In the genomic region with DNA sequence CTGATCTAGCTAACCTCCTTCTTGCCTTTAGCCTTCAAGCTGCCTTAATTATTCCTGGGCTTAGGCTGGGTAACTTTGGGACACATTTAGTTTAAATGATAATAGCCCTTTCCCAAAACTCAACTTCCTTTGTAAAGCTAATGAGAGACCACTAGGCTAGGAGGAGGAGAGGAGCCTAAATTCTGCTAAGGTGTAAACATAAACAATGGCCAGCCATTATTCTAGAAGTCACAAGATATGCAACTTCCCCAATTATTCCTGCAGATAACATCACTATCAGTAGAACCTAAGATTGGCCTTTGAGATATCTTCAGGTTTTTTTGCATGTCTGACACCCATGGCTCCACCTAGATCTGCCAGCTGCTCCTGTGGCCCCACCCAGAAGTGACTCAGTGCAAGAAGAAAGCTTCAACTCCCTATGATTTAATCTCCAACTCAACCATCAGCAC, we compare ENCODE assay signal across 24 cellular contexts.
DNase-seq lines count a peak whose midpoint lies in the region; ATAC-seq and TF ChIP-seq lines count a peak whose summit lies in the region.
"Had no signal": no experiment of that assay in that cellular context is flagged by ENCODE, and none has a peak within 500 bp of the region (broad histone marks: within the 10 kb centered on the region; RNA-seq: fewer than 3 reads in every experiment).

No MANE protein-coding gene starts in this region.

- H3K27ac Mint-ChIP-seq in glutamatergic neuron (ENCODE audit: unreplicated experiment): no peak overlapping the region
- H3K27ac Mint-ChIP-seq: activated naive CD4-positive, alpha-beta T cell treated with anti-CD3 and anti-CD28 coated beads, Interleukin-2, amount 50 U/mL, for 24 hours; activated T-helper 1 cell treated with anti-CD3 and anti-CD28 coated beads, Interleukin-12 subunit alpha, Interleukin-12 subunit beta, Interleukin-2, Interleukin-4 antibody, amounts not matched to agents 30 ng/mL and 10 ng/mL and 1 ng/mL, durations not matched to agents 14 hours and 24 hours and 36 hours; stimulated activated naive CD8-positive, alpha-beta T cell treated with anti-CD3 and anti-CD28 coated beads, Interleukin-15, Interleukin-2, amounts not matched to agents 100 ng/mL and 50 ng/mL, for 24 hours; T-helper 2 cell treated with Interferon-gamma antibody and Interleukin-4, amounts not matched to agents 5 μg/mL and 100 μg/mL, for 36 hours had no signal

- H3K27ac ChIP-seq in HUES48 (ENCODE audit: low read depth, low read length) (peak overlapping the region; percentile 91), mesendoderm (ENCODE audit: low read depth, low read length) (peak overlapping the region; percentile 99)
- H3K27ac ChIP-seq: BLaER1, tibial artery, WERI-Rb-1 had no signal

- no peak for TF ChIP-seq CTCF in epithelial cell of esophagus (IDR thresholded peaks at IDR 0.05; ENCODE audit: insufficient read depth, low read depth, low read length, missing control alignments)
- no peak for TF ChIP-seq CTCF in glutamatergic neuron (IDR thresholded peaks at IDR 0.05; ENCODE audit: partially characterized antibody, unreplicated experiment)

- H3K56ac ChIP-seq in mesendoderm (ENCODE audit: low read length): peak overlapping the region; percentile 89

- H3K9me3 ChIP-seq in HUES48 (ENCODE audit: control insufficient read depth, insufficient read depth, low read length): peaks cover 24% of the 10 kb centered on the region
- H3K9me3 ChIP-seq: heart right ventricle, mucosa of descending colon, ovary, right atrium auricular region, tibial artery had no signal

- H3K36me3 ChIP-seq in HUES48 (ENCODE audit: control insufficient read depth, insufficient read depth, low read length): no peaks in the 10 kb centered on the region
- no peaks in the 10 kb centered on the region for H3K36me3 ChIP-seq in mesendoderm (ENCODE audit: control insufficient read depth, insufficient read depth, low read length)
- H3K36me3 ChIP-seq: BLaER1, heart right ventricle, ovary, right atrium auricular region, tibial artery, WERI-Rb-1 had no signal

- H2AK5ac ChIP-seq in mesendoderm (ENCODE audit: low read length): no peak overlapping the region

- H3K4ac ChIP-seq in mesendoderm (ENCODE audit: low read depth, low read length): peak overlapping the region; percentile 49

- H3K9me3 Mint-ChIP-seq in glutamatergic neuron (ENCODE audit: unreplicated experiment): peaks cover 6% of the 10 kb centered on the region
- H3K9me3 Mint-ChIP-seq: activated naive CD4-positive, alpha-beta T cell treated with anti-CD3 and anti-CD28 coated beads, Interleukin-2, amount 50 U/mL, for 24 hours; activated T-helper 1 cell treated with anti-CD3 and anti-CD28 coated beads, Interleukin-12 subunit alpha, Interleukin-12 subunit beta, Interleukin-2, Interleukin-4 antibody, amounts not matched to agents 30 ng/mL and 10 ng/mL and 1 ng/mL, durations not matched to agents 14 hours and 24 hours and 36 hours; central memory CD8-positive, alpha-beta T cell; stimulated activated naive CD8-positive, alpha-beta T cell treated with anti-CD3 and anti-CD28 coated beads, Interleukin-15, Interleukin-2, amounts not matched to agents 100 ng/mL and 50 ng/mL, for 24 hours; T-helper 2 cell treated with Interferon-gamma antibody and Interleukin-4, amounts not matched to agents 5 μg/mL and 100 μg/mL, for 36 hours had no signal

- no peak for ATAC-seq in HG03571 (IDR thresholded peaks at IDR 0.05; ENCODE audit: unreplicated experiment)
- ATAC-seq: mucosa of descending colon had no signal

- peak; percentile 5 for DNase-seq in DMS53 treated with DMSO at 0.1 percent for 48 hours (lab: John Stamatoyannopoulos, UW; ENCODE audit: unreplicated experiment)
- DNase-seq in epithelial cell of esophagus (ENCODE audit: low read depth): peak; percentile 63
- DNase-seq in mesendoderm: peak; percentile 98
- DNase-seq in NCI-H2171 treated with DMSO at 0.1 percent for 48 hours (lab: John Stamatoyannopoulos, UW): no peak
- DNase-seq in NCI-H1694 (lab: John Stamatoyannopoulos, UW): no peak
- DNase-seq in glutamatergic neuron: no peak
- DNase-seq: Calu3, heart right ventricle, mucosa of descending colon, NCI-H1048, NCI-H2029 treated with DMSO at 0.1 percent for 48 hours, nephron progenitor cell, ovary, tibial artery, WERI-Rb-1 had no signal

- no peak overlapping the region for H3K4me2 ChIP-seq in mesendoderm (ENCODE audit: low read length)
- H3K4me2 ChIP-seq: BLaER1 had no signal

- H2BK120ac ChIP-seq in mesendoderm (ENCODE audit: low read depth, low read length): peak overlapping the region; percentile 100

- H3K9ac ChIP-seq in HUES48 (ENCODE audit: low read depth, low read length): no peak overlapping the region; the same call in 1 of the 2 replicates
- no peak overlapping the region for H3K9ac ChIP-seq in mesendoderm (ENCODE audit: low read length)
- H3K9ac ChIP-seq: BLaER1 had no signal

- H4K8ac ChIP-seq in mesendoderm (ENCODE audit: low read depth, low read length): no peak overlapping the region

- H3K4me3 ChIP-seq in HUES48 (ENCODE audit: low read depth, low read length) (0 out of 2 replicates have a peak overlapping the region, but pooled peaks have one; percentile 18), epithelial cell of esophagus (ENCODE audit: low read length) (no peak overlapping the region), mesendoderm (ENCODE audit: low read length) (no peak overlapping the region)
- H3K4me3 ChIP-seq: BLaER1, heart right ventricle, mucosa of descending colon, ovary, right atrium auricular region, tibial artery had no signal

- no peak overlapping the region for H3K23ac ChIP-seq in mesendoderm (ENCODE audit: low read length)

- no peaks in the 10 kb centered on the region for H3K79me2 ChIP-seq in mesendoderm (ENCODE audit: control insufficient read depth, insufficient read depth, low read length)

- no peak overlapping the region for H3K4me3 Mint-ChIP-seq in glutamatergic neuron (ENCODE audit: unreplicated experiment)
- H3K4me3 Mint-ChIP-seq: activated naive CD4-positive, alpha-beta T cell treated with anti-CD3 and anti-CD28 coated beads, Interleukin-2, amount 50 U/mL, for 24 hours; activated T-helper 1 cell treated with anti-CD3 and anti-CD28 coated beads, Interleukin-12 subunit alpha, Interleukin-12 subunit beta, Interleukin-2, Interleukin-4 antibody, amounts not matched to agents 30 ng/mL and 10 ng/mL and 1 ng/mL, durations not matched to agents 14 hours and 24 hours and 36 hours; central memory CD8-positive, alpha-beta T cell; nephron progenitor cell; stimulated activated naive CD8-positive, alpha-beta T cell treated with anti-CD3 and anti-CD28 coated beads, Interleukin-15, Interleukin-2, amounts not matched to agents 100 ng/mL and 50 ng/mL, for 24 hours; T-helper 2 cell treated with Interferon-gamma antibody and Interleukin-4, amounts not matched to agents 5 μg/mL and 100 μg/mL, for 36 hours had no signal

- H3K4me1 ChIP-seq in HUES48 (ENCODE audit: control insufficient read depth, insufficient read depth, low read length): peaks cover 20% of the 10 kb centered on the region
- H3K4me1 ChIP-seq in mesendoderm (ENCODE audit: control insufficient read depth, low read depth, low read length): peaks cover 16% of the 10 kb centered on the region
- H3K4me1 ChIP-seq: BLaER1 had no signal

- H2BK5ac ChIP-seq in mesendoderm (ENCODE audit: low read length): peak overlapping the region; percentile 100

- H3K27me3 Mint-ChIP-seq in glutamatergic neuron (ENCODE audit: unreplicated experiment): peaks cover 4% of the 10 kb centered on the region

- H4K5ac ChIP-seq in mesendoderm (ENCODE audit: low read length): no peak overlapping the region

- peak overlapping the region; percentile 99 for H3K18ac ChIP-seq in mesendoderm (ENCODE audit: low read length)

- no peaks in the 10 kb centered on the region for H3K79me1 ChIP-seq in mesendoderm (ENCODE audit: low read length)

- H3K36me3 Mint-ChIP-seq in glutamatergic neuron (ENCODE audit: unreplicated experiment): peaks cover 17% of the 10 kb centered on the region
- H3K36me3 Mint-ChIP-seq: activated naive CD4-positive, alpha-beta T cell treated with anti-CD3 and anti-CD28 coated beads, Interleukin-2, amount 50 U/mL, for 24 hours had no signal

- H3K4me1 Mint-ChIP-seq in glutamatergic neuron (ENCODE audit: low read depth, unreplicated experiment): peaks cover 2% of the 10 kb centered on the region
- H3K4me1 Mint-ChIP-seq: activated naive CD4-positive, alpha-beta T cell treated with anti-CD3 and anti-CD28 coated beads, Interleukin-2, amount 50 U/mL, for 24 hours; central memory CD8-positive, alpha-beta T cell; nephron progenitor cell had no signal

- H3K27me3 ChIP-seq in HUES48 (ENCODE audit: control insufficient read depth, insufficient read depth, low read length) (no peaks in the 10 kb centered on the region), mesendoderm (ENCODE audit: insufficient read depth, low read length, poor library complexity) (no peaks in the 10 kb centered on the region)
- H3K27me3 ChIP-seq: BLaER1, heart right ventricle, ovary, right atrium auricular region, tibial artery had no signal

- H2BK15ac ChIP-seq in mesendoderm (replicated peaks; ENCODE audit: low read depth): no peak overlapping the region

Comparison
In these comparisons a context has a peak if more than half of its experiments do, and no peak if none do; other contexts are left out.
1. DNase-seq: peak in DMS53 treated with DMSO at 0.1 percent for 48 hours (single experiment), epithelial cell of esophagus (single experiment) and mesendoderm (single experiment); none in NCI-H2171 treated with DMSO at 0.1 percent for 48 hours (single experiment), NCI-H1694 (single experiment) and glutamatergic neuron (single experiment).